In genomic region chr3:9787714-9788113, GRCh38 we compare ENCODE assay signal across 1 cellular context.
TF ChIP-seq lines count a peak whose summit lies in the region.

No MANE protein-coding gene starts in this region.

TF ChIP-seq in GM23338, 12 proteins besides CTCF, POLR2A, EP300 and RAD21 (continued from another document):
- TF ChIP-seq ZNF462 (CRISPR knock-in tag; IDR thresholded peaks at IDR 0.05) (no peak), ZNF331 (CRISPR knock-in tag; IDR thresholded peaks at IDR 0.05; ENCODE audit: low read depth) (no peak), EZH2 (IDR thresholded peaks at IDR 0.05; ENCODE audit: low read depth, unreplicated experiment) (no peak), REST (IDR thresholded peaks at IDR 0.05; ENCODE audit: unreplicated experiment) (no peak), POLR2AphosphoS5 (IDR thresholded peaks at IDR 0.05; ENCODE audit: low read depth) (no peak)
